Comparison of ENCODE assay signal across 17 cellular contexts in the genomic region with DNA sequence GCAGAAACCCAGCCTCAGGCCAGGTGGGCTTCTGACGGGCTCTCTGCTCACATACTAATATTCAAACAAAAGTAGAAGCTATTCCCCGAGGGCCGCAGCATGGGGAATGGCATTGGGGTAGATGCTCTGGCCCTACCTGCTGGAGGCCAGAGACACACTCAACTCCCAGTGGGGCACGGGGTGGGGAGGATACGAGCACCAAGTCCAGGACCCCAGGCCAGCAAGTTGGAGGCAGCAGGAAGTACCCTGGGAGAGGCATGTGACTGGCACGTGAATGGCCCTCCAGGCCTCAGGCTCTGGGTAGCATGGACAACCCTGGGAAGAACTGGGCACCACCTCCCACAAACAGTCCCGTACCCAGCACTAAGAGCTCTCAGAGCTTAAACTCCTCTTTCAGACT. TPM values are rescaled to one million over a fixed set of nuclear protein-coding genes. Genes with fewer than 3 reads are reported as not detected.
A peak's percentile ranks its signal among the peaks of the same experiment; 100 is the strongest.
DNase-seq lines count a peak whose midpoint lies in the region; ATAC-seq and TF ChIP-seq lines count a peak whose summit lies in the region.
"Had no signal": no experiment of that assay in that cellular context is flagged by ENCODE, and none has a peak within 500 bp of the region (broad histone marks: within the 10 kb centered on the region; RNA-seq: fewer than 3 reads in every experiment).

No MANE protein-coding gene starts in this region.

- no peaks in the 10 kb centered on the region for H3K36me3 Mint-ChIP-seq in CD4-positive, alpha-beta T cell (ENCODE audit: low read depth)
- H3K36me3 Mint-ChIP-seq in activated naive CD8-positive, alpha-beta T cell treated with anti-CD3 and anti-CD28 coated beads for 36 hours: peaks cover 9% of the 10 kb centered on the region
- no peaks in the 10 kb centered on the region for H3K36me3 Mint-ChIP-seq in nephron (ENCODE audit: low read depth)
- H3K36me3 Mint-ChIP-seq in effector memory CD8-positive, alpha-beta T cell (ENCODE audit: insufficient read depth): peaks cover 4% of the 10 kb centered on the region

- TF ChIP-seq POLR2A in testis (IDR thresholded peaks at IDR 0.05): no peak

- no peaks in the 10 kb centered on the region for H3K9me3 ChIP-seq in BLaER1 treated with 17β-estradiol and CSF1 and Interleukin-3, amounts not matched to agents 10 nM and 100 nM (replicated peaks in 1 of 11)
- no peaks in the 10 kb centered on the region for H3K9me3 ChIP-seq in CD4-positive, alpha-beta T cell (ENCODE audit: control insufficient read depth, low read length)
- H3K9me3 ChIP-seq in testis: no peaks in the 10 kb centered on the region
- H3K9me3 ChIP-seq: colonic mucosa had no signal

- H3K4me2 ChIP-seq in BLaER1 treated with 17β-estradiol and CSF1 and Interleukin-3, amounts not matched to agents 10 nM and 100 nM: peak overlapping the region; percentile 40 to 96 (median 85); a peak in 19 of 22 replicates
- H3K4me2 ChIP-seq: GM23338 had no signal

- H3K4me1 ChIP-seq in BLaER1 treated with 17β-estradiol and CSF1 and Interleukin-3, amounts not matched to agents 10 nM and 100 nM: peaks cover 68 to 79% (median 75%) of the 10 kb centered on the region in 10 experiments
- H3K4me1 ChIP-seq in testis: peaks cover 45% of the 10 kb centered on the region
- H3K4me1 ChIP-seq: foreskin keratinocyte had no signal

- H3K4me3 ChIP-seq in BLaER1 treated with 17β-estradiol and CSF1 and Interleukin-3, amounts not matched to agents 10 nM and 100 nM: no peak overlapping the region
- no peak overlapping the region for H3K4me3 ChIP-seq in testis
- H3K4me3 ChIP-seq: colonic mucosa, GM23338 had no signal

- H3K4me1 Mint-ChIP-seq in CD4-positive, alpha-beta T cell (ENCODE audit: low read depth): peaks cover 65% of the 10 kb centered on the region
- peaks cover 67% of the 10 kb centered on the region for H3K4me1 Mint-ChIP-seq in activated naive CD8-positive, alpha-beta T cell treated with anti-CD3 and anti-CD28 coated beads for 36 hours
- peaks cover 51% of the 10 kb centered on the region for H3K4me1 Mint-ChIP-seq in nephron
- peaks cover 45 to 58% of the 10 kb centered on the region in 2 donors for H3K4me1 Mint-ChIP-seq in effector memory CD8-positive, alpha-beta T cell (ENCODE audit: low read depth in 2 of 2)

- H3K4me3 Mint-ChIP-seq in CD4-positive, alpha-beta T cell: peak overlapping the region; percentile 21
- H3K4me3 Mint-ChIP-seq in activated naive CD8-positive, alpha-beta T cell treated with anti-CD3 and anti-CD28 coated beads for 36 hours: peak overlapping the region; percentile 61
- peak overlapping the region; percentile 3 to 54 (median 52) for H3K4me3 Mint-ChIP-seq in nephron
- H3K4me3 Mint-ChIP-seq in effector memory CD8-positive, alpha-beta T cell: no peak overlapping the region
- H3K4me3 Mint-ChIP-seq: GM23338 had no signal

- WGBS in testis, 2 donors: 83 to 87% methylated on average over 6 to 7 of the region's 7 CpGs

- intact Hi-C loops in CD4-positive, alpha-beta T cell (cut with DNase I, micrococcal nuclease): loop anchor here (2.0 to 10.0 kb wide), 3 partner anchors 23 to 63 kb away; no protein-coding TSS in a partner anchor
- intact Hi-C loops in testis (cut with DNase I; ENCODE audit: low total_unique reads): no loop called here

- H3K27me3 ChIP-seq in BLaER1 treated with 17β-estradiol and CSF1 and Interleukin-3, amounts not matched to agents 10 nM and 100 nM: no peaks in the 10 kb centered on the region
- H3K27me3 ChIP-seq in CD4-positive, alpha-beta T cell (ENCODE audit: control insufficient read depth, insufficient read depth, low read length): no peaks in the 10 kb centered on the region
- no peaks in the 10 kb centered on the region for H3K27me3 ChIP-seq in testis
- H3K27me3 ChIP-seq: colonic mucosa, foreskin keratinocyte had no signal

- no peaks in the 10 kb centered on the region for H3K27me3 Mint-ChIP-seq in CD4-positive, alpha-beta T cell
- no peaks in the 10 kb centered on the region for H3K27me3 Mint-ChIP-seq in activated naive CD8-positive, alpha-beta T cell treated with anti-CD3 and anti-CD28 coated beads for 36 hours
- no peaks in the 10 kb centered on the region for H3K27me3 Mint-ChIP-seq in nephron (ENCODE audit: low read depth)
- H3K27me3 Mint-ChIP-seq in effector memory CD8-positive, alpha-beta T cell: no peaks in the 10 kb centered on the region

- H3K9ac ChIP-seq in BLaER1 treated with 17β-estradiol and CSF1 and Interleukin-3, amounts not matched to agents 10 nM and 100 nM: peak overlapping the region in 4 of 11 experiments; percentile 1 to 47 (median 16); a peak in 4 of 22 replicates

- CTCF ChIA-PET in CD4-positive, alpha-beta T cell (lab: Charles Lee): interaction anchor here (0.8 to 3.4 kb wide), 3 partner anchors 24 to 39 kb away, joined by 4 to 15 read pairs (median 7); no protein-coding TSS in a partner anchor

- no peak for ATAC-seq in CD4-positive, alpha-beta T cell (ENCODE audit: poor library complexity)
- no peak for ATAC-seq in HG02981 (IDR thresholded peaks at IDR 0.05; ENCODE audit: unreplicated experiment)
- ATAC-seq in effector memory CD8-positive, alpha-beta T cell (replicated peaks): no peak
- ATAC-seq: foreskin keratinocyte, GM23338, left cardiac atrium had no signal

- no peak for DNase-seq in CD4-positive, alpha-beta T cell
- no peak for DNase-seq in activated naive CD8-positive, alpha-beta T cell treated with anti-CD3 and anti-CD28 coated beads for 36 hours
- no peak for DNase-seq in testis
- DNase-seq in NK-92 (lab: John Stamatoyannopoulos, UW; ENCODE audit: unreplicated experiment): no peak
- no peak for DNase-seq in effector memory CD8-positive, alpha-beta T cell
- DNase-seq: colonic mucosa, DMS 273 treated with DMSO at 0.1 percent for 48 hours, foreskin keratinocyte, IMR-90, left cardiac atrium, NCI-H2029 treated with DMSO at 0.1 percent for 48 hours, SHP77 treated with DMSO at 0.1 percent for 48 hours, trophoblast cell had no signal

- H3K27ac ChIP-seq in BLaER1 treated with 17β-estradiol and CSF1 and Interleukin-3, amounts not matched to agents 10 nM and 100 nM: no peak overlapping the region; a peak in 1 of 22 replicates
- H3K27ac ChIP-seq in CD4-positive, alpha-beta T cell (ENCODE audit: low read depth, low read length): peak overlapping the region; percentile 23
- no peak overlapping the region for H3K27ac ChIP-seq in testis
- H3K27ac ChIP-seq: colonic mucosa, foreskin keratinocyte had no signal

- peaks cover 65 to 77% (median 75%) of the 10 kb centered on the region in 11 experiments for H4K20me1 ChIP-seq in BLaER1 treated with 17β-estradiol and CSF1 and Interleukin-3, amounts not matched to agents 10 nM and 100 nM

- no peaks in the 10 kb centered on the region for H3K9me3 Mint-ChIP-seq in CD4-positive, alpha-beta T cell
- H3K9me3 Mint-ChIP-seq in activated naive CD8-positive, alpha-beta T cell treated with anti-CD3 and anti-CD28 coated beads for 36 hours: no peaks in the 10 kb centered on the region
- H3K9me3 Mint-ChIP-seq in nephron: no peaks in the 10 kb centered on the region
- H3K9me3 Mint-ChIP-seq in effector memory CD8-positive, alpha-beta T cell: no peaks in the 10 kb centered on the region
- H3K9me3 Mint-ChIP-seq: GM23338 had no signal

- TF ChIP-seq CTCF in CD4-positive, alpha-beta T cell (IDR thresholded peaks at IDR 0.05): no peak
- TF ChIP-seq CTCF in nephron (IDR thresholded peaks at IDR 0.05; ENCODE audit: unreplicated experiment in 3 of 3): no peak
- no peak for TF ChIP-seq CTCF in testis (IDR thresholded peaks at IDR 0.05)

- POLR2A ChIA-PET in CD4-positive, alpha-beta T cell (lab: Charles Lee): interaction anchor here (0.8 to 5.9 kb wide), 9 partner anchors 10 to 64 kb away, joined by 3 to 37 read pairs (median 6); no protein-coding TSS in a partner anchor

- H3K36me3 ChIP-seq in BLaER1 treated with 17β-estradiol and CSF1 and Interleukin-3, amounts not matched to agents 10 nM and 100 nM: peaks cover 0 to 8% (median 0%) of the 10 kb centered on the region in 11 experiments; a peak in 3 of 22 replicates
- no peaks in the 10 kb centered on the region for H3K36me3 ChIP-seq in testis (ENCODE audit: low read depth, missing control alignments)
- H3K36me3 ChIP-seq: colonic mucosa had no signal

- H3K27ac Mint-ChIP-seq in CD4-positive, alpha-beta T cell: peak overlapping the region; percentile 77
- peak overlapping the region; percentile 90 for H3K27ac Mint-ChIP-seq in activated naive CD8-positive, alpha-beta T cell treated with anti-CD3 and anti-CD28 coated beads for 36 hours
- peak overlapping the region in 2 of 3 experiments; percentile 25 to 80 for H3K27ac Mint-ChIP-seq in nephron
- H3K27ac Mint-ChIP-seq in effector memory CD8-positive, alpha-beta T cell: no peak overlapping the region
- H3K27ac Mint-ChIP-seq: GM23338 had no signal

RNA-seq across cellular contexts. Expression of a gene that starts 3.8 kb away (rescaled TPM):
- total RNA-seq in CD4-positive, alpha-beta T cell: 10 to 100 TPM; 57.1 to 62.1 TPM
- 10 to 100 TPM; 90.7 to 92.2 TPM for total RNA-seq in activated naive CD8-positive, alpha-beta T cell treated with anti-CD3 and anti-CD28 coated beads for 36 hours
- 10 to 100 TPM; 36.3 TPM for total RNA-seq in testis
- polyA plus RNA-seq in testis (ENCODE audit: insufficient read depth, low read depth, low replicate concordance): 15.5 TPM

Comparison
In these comparisons a context has a peak if more than half of its experiments do, and no peak if none do; other contexts are left out.
1. H3K27ac Mint-ChIP-seq: peak in CD4-positive, alpha-beta T cell (single experiment), activated naive CD8-positive, alpha-beta T cell treated with anti-CD3 and anti-CD28 coated beads for 36 hours (single experiment) and nephron (2 of 3); none in effector memory CD8-positive, alpha-beta T cell (0 of 2).
2. H3K4me3 Mint-ChIP-seq: peak in CD4-positive, alpha-beta T cell (single experiment), activated naive CD8-positive, alpha-beta T cell treated with anti-CD3 and anti-CD28 coated beads for 36 hours (single experiment) and nephron (3 of 3); none in effector memory CD8-positive, alpha-beta T cell (0 of 2).